In genomic region chr11:31826530-31827438, GRCh38 we compare ENCODE assay signal across 11 cellular contexts. TPM values are rescaled to one million over a fixed set of nuclear protein-coding genes. Genes with fewer than 3 reads are reported as not detected.
DNase-seq lines count a peak whose midpoint lies in the region; ATAC-seq lines count a peak whose summit lies in the region.
"Had no signal": no experiment of that assay in that cellular context is flagged by ENCODE, and none has a peak within 500 bp of the region (broad histone marks: within the 10 kb centered on the region; RNA-seq: fewer than 3 reads in every experiment).

No MANE protein-coding gene starts in this region.

- no peak for DNase-seq in activated naive CD4-positive, alpha-beta T cell treated with anti-CD3 and anti-CD28 coated beads, Interleukin-2, amount 50 U/mL, for 72 hours (ENCODE audit: low spot score in 2 of 2)
- DNase-seq in activated CD4-positive, alpha-beta memory T cell treated with anti-CD3 and anti-CD28 coated beads, Interleukin-2, amount 10 ng/mL, durations not matched to agents 7 days and 5 days: no peak
- DNase-seq in hepatic stellate cell (ENCODE audit: low spot score) (peak; percentile 3), cerebellar nuclear complex (lab: John Stamatoyannopoulos, UW) (no peak), cortex of kidney (lab: John Stamatoyannopoulos, UW) (no peak)
- no peak for DNase-seq in stimulated activated naive B cell treated with anti-CD40 and anti-IgM and Interleukin-4, amounts not matched to agents 10 μg/mL and 1 μg/mL and 100 μg/mL, for 72 hours
- DNase-seq: head of caudate nucleus, NCI-H2171 had no signal

- CTCF ChIA-PET in activated CD4-positive, alpha-beta memory T cell treated with anti-CD3 and anti-CD28 coated beads, Interleukin-2, amount 10 ng/mL, durations not matched to agents 7 days and 5 days (lab: Charles Lee): no interaction called here

- peak overlapping the region; percentile 9 for H3K4me3 Mint-ChIP-seq in activated naive CD4-positive, alpha-beta T cell treated with anti-CD3 and anti-CD28 coated beads, Interleukin-2, amount 50 U/mL, for 24 hours
- peak overlapping the region; percentile 8 for H3K4me3 Mint-ChIP-seq in activated CD4-positive, alpha-beta memory T cell treated with anti-CD3 and anti-CD28 coated beads, Interleukin-2, amount 10 ng/mL, durations not matched to agents 7 days and 5 days
- H3K4me3 Mint-ChIP-seq in stimulated activated naive B cell treated with anti-CD40 and anti-IgM and Interleukin-4, amounts not matched to agents 10 μg/mL and 1 μg/mL and 100 μg/mL, for 72 hours: peak overlapping the region in 1 of 2 donors; percentile 61

- peaks cover 22% of the 10 kb centered on the region for H3K4me1 Mint-ChIP-seq in activated naive CD4-positive, alpha-beta T cell treated with anti-CD3 and anti-CD28 coated beads, Interleukin-2, amount 50 U/mL, for 24 hours
- H3K4me1 Mint-ChIP-seq in activated CD4-positive, alpha-beta memory T cell treated with anti-CD3 and anti-CD28 coated beads, Interleukin-2, amount 10 ng/mL, durations not matched to agents 7 days and 5 days: peaks cover 12% of the 10 kb centered on the region
- peaks cover 4 to 14% of the 10 kb centered on the region in 2 donors for H3K4me1 Mint-ChIP-seq in stimulated activated naive B cell treated with anti-CD40 and anti-IgM and Interleukin-4, amounts not matched to agents 10 μg/mL and 1 μg/mL and 100 μg/mL, for 72 hours

- no peak overlapping the region for H3K27ac Mint-ChIP-seq in activated naive CD4-positive, alpha-beta T cell treated with anti-CD3 and anti-CD28 coated beads, Interleukin-2, amount 50 U/mL, for 24 hours
- H3K27ac Mint-ChIP-seq in activated naive CD4-positive, alpha-beta T cell treated with anti-CD3 and anti-CD28 coated beads, Interleukin-2, amount 50 U/mL, for 72 hours: no peak overlapping the region
- no peak overlapping the region for H3K27ac Mint-ChIP-seq in activated CD4-positive, alpha-beta memory T cell treated with anti-CD3 and anti-CD28 coated beads, Interleukin-2, amount 10 ng/mL, durations not matched to agents 7 days and 5 days
- H3K27ac Mint-ChIP-seq in stimulated activated naive B cell treated with anti-CD40 and anti-IgM and Interleukin-4, amounts not matched to agents 10 μg/mL and 1 μg/mL and 100 μg/mL, for 72 hours: peak overlapping the region; percentile 89

- H3K27me3 Mint-ChIP-seq in activated naive CD4-positive, alpha-beta T cell treated with anti-CD3 and anti-CD28 coated beads, Interleukin-2, amount 50 U/mL, for 24 hours: peaks cover 63% of the 10 kb centered on the region
- peaks cover 81% of the 10 kb centered on the region for H3K27me3 Mint-ChIP-seq in activated CD4-positive, alpha-beta memory T cell treated with anti-CD3 and anti-CD28 coated beads, Interleukin-2, amount 10 ng/mL, durations not matched to agents 7 days and 5 days
- H3K27me3 Mint-ChIP-seq in stimulated activated naive B cell treated with anti-CD40 and anti-IgM and Interleukin-4, amounts not matched to agents 10 μg/mL and 1 μg/mL and 100 μg/mL, for 72 hours: peaks cover 57 to 78% of the 10 kb centered on the region in 2 donors

- no peak for ATAC-seq in activated naive CD4-positive, alpha-beta T cell treated with anti-CD3 and anti-CD28 coated beads, Interleukin-2, amount 50 U/mL, for 72 hours
- ATAC-seq in stimulated activated naive B cell treated with anti-CD40 and anti-IgM and Interleukin-4, amounts not matched to agents 10 μg/mL and 1 μg/mL and 100 μg/mL, for 72 hours (replicated peaks): no peak
- ATAC-seq in HG03521 (IDR thresholded peaks at IDR 0.05; ENCODE audit: unreplicated experiment): no peak
- ATAC-seq: Right ventricle myocardium inferior had no signal

- H3K9me3 Mint-ChIP-seq in activated naive CD4-positive, alpha-beta T cell treated with anti-CD3 and anti-CD28 coated beads, Interleukin-2, amount 50 U/mL, for 24 hours: no peaks in the 10 kb centered on the region
- peaks cover under 1 to 2% of the 10 kb centered on the region in 2 donors for H3K9me3 Mint-ChIP-seq in activated naive CD4-positive, alpha-beta T cell treated with anti-CD3 and anti-CD28 coated beads, Interleukin-2, amount 50 U/mL, for 72 hours
- H3K9me3 Mint-ChIP-seq in activated CD4-positive, alpha-beta memory T cell treated with anti-CD3 and anti-CD28 coated beads, Interleukin-2, amount 10 ng/mL, durations not matched to agents 7 days and 5 days: no peaks in the 10 kb centered on the region
- peaks cover 0 to 4% of the 10 kb centered on the region in 2 donors for H3K9me3 Mint-ChIP-seq in stimulated activated naive B cell treated with anti-CD40 and anti-IgM and Interleukin-4, amounts not matched to agents 10 μg/mL and 1 μg/mL and 100 μg/mL, for 72 hours

- POLR2A ChIA-PET in activated CD4-positive, alpha-beta memory T cell treated with anti-CD3 and anti-CD28 coated beads, Interleukin-2, amount 10 ng/mL, durations not matched to agents 7 days and 5 days (lab: Charles Lee): no interaction called here

- H3K36me3 Mint-ChIP-seq in activated naive CD4-positive, alpha-beta T cell treated with anti-CD3 and anti-CD28 coated beads, Interleukin-2, amount 50 U/mL, for 24 hours: no peaks in the 10 kb centered on the region
- H3K36me3 Mint-ChIP-seq in activated naive CD4-positive, alpha-beta T cell treated with anti-CD3 and anti-CD28 coated beads, Interleukin-2, amount 50 U/mL, for 72 hours: peaks cover 22 to 40% of the 10 kb centered on the region in 2 donors
- peaks cover 13% of the 10 kb centered on the region for H3K36me3 Mint-ChIP-seq in activated CD4-positive, alpha-beta memory T cell treated with anti-CD3 and anti-CD28 coated beads, Interleukin-2, amount 10 ng/mL, durations not matched to agents 7 days and 5 days (ENCODE audit: low read depth)
- H3K36me3 Mint-ChIP-seq in stimulated activated naive B cell treated with anti-CD40 and anti-IgM and Interleukin-4, amounts not matched to agents 10 μg/mL and 1 μg/mL and 100 μg/mL, for 72 hours: peaks cover 0 to 3% of the 10 kb centered on the region in 2 donors

RNA-seq across cellular contexts. Expression of gene PAX6, which starts 15.7 kb away (rescaled TPM):
- total RNA-seq in activated naive CD4-positive, alpha-beta T cell treated with anti-CD3 and anti-CD28 coated beads, Interleukin-2, amount 50 U/mL, for 72 hours: under 1 TPM in 1 of 2 donors, not detected in 1; 0.39 TPM
- total RNA-seq in activated CD4-positive, alpha-beta memory T cell treated with anti-CD3 and anti-CD28 coated beads, Interleukin-2, amount 10 ng/mL, durations not matched to agents 7 days and 5 days: not detected
- total RNA-seq: Right ventricle myocardium inferior had no signal
